23 cellular contexts compared by ENCODE assay signal in genomic region chr6:142700676-142701185, GRCh38.
DNase-seq lines count a peak whose midpoint lies in the region; FAIRE-seq and TF ChIP-seq lines count a peak whose summit lies in the region.
"Had no signal": no experiment of that assay in that cellular context is flagged by ENCODE, and none has a peak within 500 bp of the region (broad histone marks: within the 10 kb centered on the region; RNA-seq: fewer than 3 reads in every experiment).

No MANE protein-coding gene starts in this region.

- TF ChIP-seq CTCF in CD14-positive monocyte (IDR thresholded peaks at IDR 0.05) (no peak), nephron (IDR thresholded peaks at IDR 0.05; ENCODE audit: unreplicated experiment in 3 of 3) (no peak)

- peak overlapping the region in 6 of 7 donors; percentile 60 to 89 (median 86) for H3K27ac Mint-ChIP-seq in CD14-positive monocyte
- H3K27ac Mint-ChIP-seq in nephron: peak overlapping the region in 2 of 3 experiments; percentile 23 to 46
- H3K27ac Mint-ChIP-seq: CD8-positive, alpha-beta memory T cell had no signal

- H3K27me3 ChIP-seq in HAP-1 (ENCODE audit: low read depth) (no peaks in the 10 kb centered on the region), adipocyte (replicated peaks; ENCODE audit: control insufficient read depth, insufficient read depth, low read length) (no peaks in the 10 kb centered on the region)
- H3K27me3 ChIP-seq: Peyer's patch had no signal

- H3K4me1 Mint-ChIP-seq in CD14-positive monocyte (peaks cover 69% of the 10 kb centered on the region), nephron (peaks cover 46% of the 10 kb centered on the region)
- H3K4me1 Mint-ChIP-seq: CD8-positive, alpha-beta memory T cell had no signal

- H3K4me3 Mint-ChIP-seq in CD14-positive monocyte: peak overlapping the region; percentile 47 to 51
- H3K4me3 Mint-ChIP-seq in nephron: no peak overlapping the region
- H3K4me3 Mint-ChIP-seq: CD8-positive, alpha-beta memory T cell had no signal

- no peak overlapping the region for H3K4me3 ChIP-seq in HAP-1
- H3K4me3 ChIP-seq in adipocyte (ENCODE audit: low read length): no peak overlapping the region
- H3K4me3 ChIP-seq: A549, GM12878, GM23248, Peyer's patch had no signal

- DNase-seq in CD14-positive monocyte (ENCODE audit: low spot score) (no peak), HAP-1 (ENCODE audit: low spot score in 2 of 2) (peak; percentile 41 to 84), adipocyte (ENCODE audit: low read depth) (peak; percentile 37), GM19239 (ENCODE audit: insufficient read length, low spot score) (no peak), H4 (ENCODE audit: low spot score) (no peak)
- DNase-seq in activated CD4-positive, alpha-beta T cell treated with anti-CD3 and anti-CD28 coated beads for 1 hour: no peak
- DNase-seq: C1 segment of cervical spinal cord; CD8-positive, alpha-beta memory T cell; DMS 273 treated with DMSO at 0.1 percent for 48 hours; DMS79; EL; GDM1; GM23248; HCEC 1CT; NCI-H2029; NCI-H446; NCI-H524 treated with DMSO at 0.1 percent for 48 hours; NCI-H774; Peyer's patch; SHP77 treated with DMSO at 0.1 percent for 48 hours had no signal

- H3K4me1 ChIP-seq in HAP-1 (peaks cover 10% of the 10 kb centered on the region; the same call in 1 of the 2 replicates), adipocyte (ENCODE audit: control insufficient read depth, insufficient read depth, low read length) (no peaks in the 10 kb centered on the region)
- H3K4me1 ChIP-seq: Peyer's patch had no signal

- no peak for FAIRE-seq in GM19239 (lab: Jason Lieb, UNC)
- FAIRE-seq: A549, GM12878 had no signal

- peaks cover 0 to 4% (median 3%) of the 10 kb centered on the region in 3 donors for H3K27me3 Mint-ChIP-seq in CD14-positive monocyte (ENCODE audit: low read depth in 3 of 3)
- H3K27me3 Mint-ChIP-seq in nephron (ENCODE audit: low read depth): no peaks in the 10 kb centered on the region

- in situ Hi-C loops in HAP-1 (cut with MboI; ENCODE audit: low sequenced_read_pairs): no loop called here

- H3K9ac ChIP-seq in adipocyte (ENCODE audit: low read length): no peak overlapping the region
- H3K9ac ChIP-seq: GM23248 had no signal

- no peaks in the 10 kb centered on the region for H3K36me3 ChIP-seq in HAP-1 (replicated peaks)
- no peaks in the 10 kb centered on the region for H3K36me3 ChIP-seq in adipocyte (ENCODE audit: control insufficient read depth, insufficient read depth, low read length, severe bottlenecking)
- H3K36me3 ChIP-seq: Peyer's patch had no signal

- intact Hi-C loops in CD14-positive monocyte (cut with micrococcal nuclease): loop anchor here in 1 of 2 donors (5.0 to 10.0 kb wide), 2 partner anchors 214 to 247 kb away; partner anchors contain the start of gene HIVEP2

- H3K9me3 ChIP-seq in HAP-1: no peaks in the 10 kb centered on the region
- no peaks in the 10 kb centered on the region for H3K9me3 ChIP-seq in adipocyte (ENCODE audit: control insufficient read depth, low read length)
- H3K9me3 ChIP-seq: A549, Peyer's patch had no signal

- H3K36me3 Mint-ChIP-seq in CD14-positive monocyte: no peaks in the 10 kb centered on the region
- H3K36me3 Mint-ChIP-seq in nephron (ENCODE audit: low read depth): no peaks in the 10 kb centered on the region

- H3K9me3 Mint-ChIP-seq in CD14-positive monocyte (no peaks in the 10 kb centered on the region), nephron (no peaks in the 10 kb centered on the region)
- H3K9me3 Mint-ChIP-seq: CD8-positive, alpha-beta memory T cell had no signal

Comparison
In these comparisons a context has a peak if more than half of its experiments do, and no peak if none do; other contexts are left out.
1. DNase-seq: peak in HAP-1 (2 of 2) and adipocyte (single experiment); none in CD14-positive monocyte (single experiment), activated CD4-positive, alpha-beta T cell treated with anti-CD3 and anti-CD28 coated beads for 1 hour (single experiment), GM19239 (single experiment) and H4 (single experiment).
2. H3K4me3 Mint-ChIP-seq: peak in CD14-positive monocyte (2 of 2); none in nephron (0 of 3).